ENCODE assay signal across 24 cellular contexts in genomic region chr5:6194906-6195612, GRCh38.
DNase-seq lines count a peak whose midpoint lies in the region; ATAC-seq and TF ChIP-seq lines count a peak whose summit lies in the region.
"Had no signal": no experiment of that assay in that cellular context is flagged by ENCODE, and none has a peak within 500 bp of the region (broad histone marks: within the 10 kb centered on the region; RNA-seq: fewer than 3 reads in every experiment).

No MANE protein-coding gene starts in this region.

- H3K9me3 ChIP-seq in MM.1S (replicated peaks; ENCODE audit: insufficient read depth, low read length) (no peaks in the 10 kb centered on the region), esophagus muscularis mucosa (no peaks in the 10 kb centered on the region)
- H3K9me3 ChIP-seq: heart right ventricle, pancreas, thoracic aorta had no signal

- H3K4me3 Mint-ChIP-seq in chondrocyte (ENCODE audit: unreplicated experiment), result no peak overlapping the region
- H3K4me3 Mint-ChIP-seq: activated naive CD8-positive, alpha-beta T cell treated with anti-CD3 and anti-CD28 coated beads, Interleukin-2, amount 50 U/mL, for 24 hours; brain; nephron; stimulated activated naive B cell treated with anti-CD40 and anti-IgM and Interleukin-4, amounts not matched to agents 10 μg/mL and 1 μg/mL and 100 μg/mL, for 72 hours had no signal

- H4K20me1 ChIP-seq in MM.1S (ENCODE audit: insufficient read depth, low read length), result no peaks in the 10 kb centered on the region

- DNase-seq in MM.1S (peak; percentile 9), esophagus muscularis mucosa (ENCODE audit: extremely low spot score) (peak; percentile 53), DMS79 treated with DMSO at 0.1 percent for 48 hours (lab: John Stamatoyannopoulos, UW) (no peak), chondrocyte (ENCODE audit: low spot score) (no peak), superior temporal gyrus (ENCODE audit: extremely low spot score) (no peak)
- DNase-seq: activated effector memory CD4-positive, alpha-beta T cell treated with anti-CD3 and anti-CD28 coated beads, Interleukin-2, amount 50 U/mL, for 16 hours; activated naive CD8-positive, alpha-beta T cell treated with anti-CD3 and anti-CD28 coated beads, Interleukin-2, amount 50 U/mL, for 24 hours; cortex of kidney; heart right ventricle; midbrain; NCI-H1048; NCI-H2081; pancreas; stimulated activated naive B cell treated with anti-CD40 and anti-IgM and Interleukin-4, amounts not matched to agents 10 μg/mL and 1 μg/mL and 100 μg/mL, for 72 hours; WERI-Rb-1 had no signal

- intact Hi-C loops in esophagus muscularis mucosa (cut with DNase I), result no loop called here

- H3K27me3 ChIP-seq in MM.1S (replicated peaks; ENCODE audit: insufficient read depth, low read length) (no peaks in the 10 kb centered on the region), esophagus muscularis mucosa (no peaks in the 10 kb centered on the region)
- H3K27me3 ChIP-seq: pancreas had no signal

- H3K4me2 ChIP-seq in MM.1S (ENCODE audit: low read depth, low read length), result 0 out of 2 replicates have a peak overlapping the region, but pooled peaks have one; percentile 5

- H3K36me3 ChIP-seq in MM.1S (replicated peaks; ENCODE audit: insufficient read depth, low read length), result no peaks in the 10 kb centered on the region
- no peaks in the 10 kb centered on the region for H3K36me3 ChIP-seq in esophagus muscularis mucosa
- H3K36me3 ChIP-seq: heart right ventricle, pancreas, thoracic aorta, WERI-Rb-1 had no signal

- H3K27ac ChIP-seq in MM.1S (ENCODE audit: low read length) (no peak overlapping the region), esophagus muscularis mucosa (replicated peaks in 1 of 4) (no peak overlapping the region)
- H3K27ac ChIP-seq: heart right ventricle, pancreas, SK-N-MC, thoracic aorta, WERI-Rb-1 had no signal

- no peak overlapping the region for H3K27ac Mint-ChIP-seq in chondrocyte (ENCODE audit: unreplicated experiment)
- H3K27ac Mint-ChIP-seq: activated naive CD8-positive, alpha-beta T cell treated with anti-CD3 and anti-CD28 coated beads, Interleukin-2, amount 50 U/mL, for 24 hours; brain; nephron; stimulated activated naive B cell treated with anti-CD40 and anti-IgM and Interleukin-4, amounts not matched to agents 10 μg/mL and 1 μg/mL and 100 μg/mL, for 72 hours had no signal

- peaks cover under 1% of the 10 kb centered on the region for H3K9me3 Mint-ChIP-seq in chondrocyte (ENCODE audit: low read depth)
- H3K9me3 Mint-ChIP-seq: activated naive CD8-positive, alpha-beta T cell treated with anti-CD3 and anti-CD28 coated beads, Interleukin-2, amount 50 U/mL, for 24 hours had no signal

- H3F3A ChIP-seq in MM.1S (ENCODE audit: insufficient read depth, low read length), result no peaks in the 10 kb centered on the region

- no peaks in the 10 kb centered on the region for H3K4me1 Mint-ChIP-seq in chondrocyte (ENCODE audit: low read depth)
- H3K4me1 Mint-ChIP-seq: activated naive CD8-positive, alpha-beta T cell treated with anti-CD3 and anti-CD28 coated beads, Interleukin-2, amount 50 U/mL, for 24 hours; nephron had no signal

- no peak overlapping the region for H3K9ac ChIP-seq in MM.1S (ENCODE audit: low read length)

- TF ChIP-seq EP300 in esophagus muscularis mucosa (IDR thresholded peaks at IDR 0.05), result no peak

- 64% methylated on average over 5 of the region's 5 CpGs for WGBS in esophagus muscularis mucosa

- H3K9me2 ChIP-seq in MM.1S (replicated peaks; ENCODE audit: insufficient read depth, low read length), result no peaks in the 10 kb centered on the region

- no peaks in the 10 kb centered on the region for H3K4me1 ChIP-seq in MM.1S (ENCODE audit: low read length)
- H3K4me1 ChIP-seq in esophagus muscularis mucosa, result no peaks in the 10 kb centered on the region
- H3K4me1 ChIP-seq: heart right ventricle, pancreas had no signal

- peaks cover 5% of the 10 kb centered on the region for H3K27me3 Mint-ChIP-seq in chondrocyte (ENCODE audit: low read depth)

- TF ChIP-seq CTCF in MM.1S (IDR thresholded peaks at IDR 0.05; ENCODE audit: low read length), result no peak
- no peak for TF ChIP-seq CTCF in esophagus muscularis mucosa (IDR thresholded peaks at IDR 0.05)
- TF ChIP-seq CTCF in chondrocyte (IDR thresholded peaks at IDR 0.05), result no peak

- H3K79me2 ChIP-seq in MM.1S (ENCODE audit: low read length), result no peaks in the 10 kb centered on the region

- H3K4me3 ChIP-seq in MM.1S (ENCODE audit: low read length) (no peak overlapping the region), esophagus muscularis mucosa (no peak overlapping the region)
- H3K4me3 ChIP-seq: heart right ventricle, pancreas, SK-N-MC, thoracic aorta had no signal

- peak overlapping the region; percentile 14; the same call in 1 of the 2 replicates for H2AFZ ChIP-seq in MM.1S (ENCODE audit: low read length)

- TF ChIP-seq POLR2A in esophagus muscularis mucosa (IDR thresholded peaks at IDR 0.05; ENCODE audit: low read depth), result no peak

- no peaks in the 10 kb centered on the region for H3K36me3 Mint-ChIP-seq in chondrocyte (ENCODE audit: low read depth)
- H3K36me3 Mint-ChIP-seq: brain; stimulated activated naive B cell treated with anti-CD40 and anti-IgM and Interleukin-4, amounts not matched to agents 10 μg/mL and 1 μg/mL and 100 μg/mL, for 72 hours had no signal

- ATAC-seq in GM18858 (IDR thresholded peaks at IDR 0.05; ENCODE audit: unreplicated experiment) (peak; percentile 61), HG02678 (IDR thresholded peaks at IDR 0.05; ENCODE audit: unreplicated experiment) (peak; percentile 65), HG03460 (IDR thresholded peaks at IDR 0.05; ENCODE audit: unreplicated experiment) (no peak)
- ATAC-seq: activated naive CD8-positive, alpha-beta T cell treated with anti-CD3 and anti-CD28 coated beads, Interleukin-2, amount 50 U/mL, for 24 hours; heart right ventricle; left lobe of liver; pancreas; sciatic nerve; stimulated activated naive B cell treated with anti-CD40 and anti-IgM and Interleukin-4, amounts not matched to agents 10 μg/mL and 1 μg/mL and 100 μg/mL, for 72 hours had no signal

Comparison
In these comparisons a context has a peak if more than half of its experiments do, and no peak if none do; other contexts are left out.
1. DNase-seq: peak in MM.1S (single experiment) and esophagus muscularis mucosa (single experiment); none in DMS79 treated with DMSO at 0.1 percent for 48 hours (single experiment), chondrocyte (single experiment) and superior temporal gyrus (single experiment).